Comparison of ENCODE assay signal across 8 cellular contexts in genomic region chr21:45880097-45881068, GRCh38.
DNase-seq lines count a peak whose midpoint lies in the region; ATAC-seq and TF ChIP-seq lines count a peak whose summit lies in the region.

No MANE protein-coding gene starts in this region.

- H3K18ac ChIP-seq in trophoblast cell (ENCODE audit: low read length), result no peak overlapping the region

- H2AFZ ChIP-seq in trophoblast cell (ENCODE audit: insufficient read depth, low read length, poor library complexity), result no peak overlapping the region

- no peak overlapping the region for H4K8ac ChIP-seq in trophoblast cell (ENCODE audit: low read depth, low read length)

- no peak for TF ChIP-seq POLR2A in transverse colon (IDR thresholded peaks at IDR 0.05)

- no peak overlapping the region for H4K91ac ChIP-seq in trophoblast cell (ENCODE audit: low read depth, low read length)

- in situ Hi-C loops in transverse colon (cut with MboI; ENCODE audit: low pct_ligation_motif_present in 1 of 4, low pct_unique_long_range_greater_than_20kb in 1 of 4, low sequenced_read_pairs in 3 of 4), result no loop called here

- intact Hi-C loops in transverse colon (cut with DNase I; ENCODE audit: low total_unique reads), result no loop called here

- no peak for TF ChIP-seq EP300 in transverse colon (IDR thresholded peaks at IDR 0.05; ENCODE audit: low read depth)

- no peak overlapping the region for H3K4me3 ChIP-seq in Jurkat, Clone E6-1 (ENCODE audit: low read length)
- H3K4me3 ChIP-seq in trophoblast cell (ENCODE audit: low read depth, low read length) (no peak overlapping the region), transverse colon (no peak overlapping the region)

- H3K14ac ChIP-seq in trophoblast cell (ENCODE audit: low read length), result no peak overlapping the region

- ATAC-seq in HG02885 (IDR thresholded peaks at IDR 0.05; ENCODE audit: poor library complexity, unreplicated experiment), result no peak

- peak; percentile 46 to 60 (median 56) for TF ChIP-seq CTCF in transverse colon (IDR thresholded peaks at IDR 0.05)

- H3K9me3 ChIP-seq in trophoblast cell (ENCODE audit: insufficient read depth, low read depth, low read length) (no peaks in the 10 kb centered on the region), transverse colon (no peaks in the 10 kb centered on the region)

- H4K12ac ChIP-seq in trophoblast cell (ENCODE audit: low read depth, low read length), result no peak overlapping the region

- H2BK12ac ChIP-seq in trophoblast cell (ENCODE audit: low read length), result no peak overlapping the region

- H3K23ac ChIP-seq in trophoblast cell (ENCODE audit: low read length), result no peak overlapping the region

- peak; percentile 71 for DNase-seq in COR-L47 (lab: John Stamatoyannopoulos, UW)
- peak; percentile 73 for DNase-seq in Jurkat, Clone E6-1 (ENCODE audit: low read depth, low spot score)
- DNase-seq in SHP77 (lab: John Stamatoyannopoulos, UW), result peak; percentile 79 to 85
- DNase-seq in activated effector memory CD4-positive, alpha-beta T cell treated with anti-CD3 and anti-CD28 coated beads, Interleukin-2, amount 50 U/mL, for 16 hours, result peak; percentile 89
- DNase-seq in globus pallidus (ENCODE audit: low spot score), result peak; percentile 72
- peak; percentile 30 to 66 for DNase-seq in trophoblast cell
- DNase-seq in transverse colon, result peak; percentile 64

- H2BK120ac ChIP-seq in trophoblast cell (ENCODE audit: insufficient read depth, low read length, poor library complexity), result no peak overlapping the region

- H2AK5ac ChIP-seq in trophoblast cell (ENCODE audit: low read length), result no peak overlapping the region

- no peak overlapping the region for H3K9ac ChIP-seq in trophoblast cell (ENCODE audit: low read length)

- WGBS in trophoblast cell (ENCODE audit: extremely low coverage, insufficient coverage, insufficient read length), result no CpG with 5 or more reads among the region's 29 CpGs
- 55 to 82% methylated on average over 5 to 29 of the region's 29 CpGs for WGBS in transverse colon (ENCODE audit: low coverage in 1 of 2), 2 donors

- H3K27ac ChIP-seq in trophoblast cell (ENCODE audit: low read depth, low read length) (no peak overlapping the region), transverse colon (no peak overlapping the region)

- H2BK5ac ChIP-seq in trophoblast cell (ENCODE audit: low read depth, low read length, poor library complexity), result no peak overlapping the region

- H3K27me3 ChIP-seq in trophoblast cell (ENCODE audit: insufficient read depth, low read length) (no peaks in the 10 kb centered on the region), transverse colon (no peaks in the 10 kb centered on the region)

- peaks cover 9 to 11% of the 10 kb centered on the region in 2 experiments for H3K4me1 ChIP-seq in trophoblast cell (ENCODE audit: control insufficient read depth in 1 of 2, insufficient read depth in 2 of 2, low read length in 2 of 2)
- H3K4me1 ChIP-seq in transverse colon, result peaks cover 0 to 4% (median 0%) of the 10 kb centered on the region in 4 donors

- H3K79me1 ChIP-seq in trophoblast cell (ENCODE audit: low read length), result no peaks in the 10 kb centered on the region

- no peak overlapping the region for H3K4ac ChIP-seq in trophoblast cell (ENCODE audit: low read depth, low read length)

- no peak overlapping the region for H3K4me2 ChIP-seq in trophoblast cell (ENCODE audit: low read length)

- H3K79me2 ChIP-seq in trophoblast cell (ENCODE audit: control insufficient read depth, insufficient read depth, low read length, poor library complexity), result no peaks in the 10 kb centered on the region

- no peaks in the 10 kb centered on the region for H3K36me3 ChIP-seq in trophoblast cell (ENCODE audit: control insufficient read depth in 1 of 2, insufficient read depth in 2 of 2, low read length in 2 of 2)
- H3K36me3 ChIP-seq in transverse colon, result no peaks in the 10 kb centered on the region
